In the genomic region with DNA sequence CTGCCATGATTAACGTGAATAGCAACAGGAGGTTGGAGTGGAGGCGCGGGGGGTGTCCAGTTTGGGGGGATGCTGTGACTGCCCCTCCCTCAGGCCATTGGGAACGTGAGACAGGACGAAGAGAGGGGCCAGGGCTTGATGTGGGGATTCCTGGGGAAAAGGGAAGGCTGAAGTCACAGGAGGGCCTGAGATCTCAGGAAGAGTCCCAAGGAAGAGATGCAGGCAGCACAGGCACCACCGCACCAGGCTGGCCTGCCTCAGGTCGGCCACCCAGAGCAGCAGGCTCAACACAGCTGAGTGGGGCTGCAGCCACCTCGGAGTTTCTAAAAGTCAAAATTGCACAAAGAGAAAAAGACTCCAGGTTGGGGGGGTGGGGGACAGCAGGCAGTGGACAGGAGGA, we compare ENCODE assay signal across 10 cellular contexts.
"Had no signal": no experiment of that assay in that cellular context is flagged by ENCODE, and none has a peak within 500 bp of the region (broad histone marks: within the 10 kb centered on the region; RNA-seq: fewer than 3 reads in every experiment).

No MANE protein-coding gene starts in this region.

- H3K27ac Mint-ChIP-seq: HFFc6 had no signal

- DNase-seq: GM23248, GOT3, H9, HCEC 1CT, HFFc6, KBM-7 had no signal

- H2AFZ ChIP-seq: GM23248 had no signal

- H3K4me3 Mint-ChIP-seq: H9, HFFc6 had no signal

- FAIRE-seq: H54, HepG2 had no signal

- H3K27ac ChIP-seq: GM23248, HL-60 had no signal

- H3K9me3 Mint-ChIP-seq: H9, HFFc6, IgD-negative memory B cell had no signal

- H3K9ac ChIP-seq: GM23248 had no signal

- H3K4me3 ChIP-seq: GM23248 had no signal

- ATAC-seq: HepG2 had no signal
